In the genomic region with DNA sequence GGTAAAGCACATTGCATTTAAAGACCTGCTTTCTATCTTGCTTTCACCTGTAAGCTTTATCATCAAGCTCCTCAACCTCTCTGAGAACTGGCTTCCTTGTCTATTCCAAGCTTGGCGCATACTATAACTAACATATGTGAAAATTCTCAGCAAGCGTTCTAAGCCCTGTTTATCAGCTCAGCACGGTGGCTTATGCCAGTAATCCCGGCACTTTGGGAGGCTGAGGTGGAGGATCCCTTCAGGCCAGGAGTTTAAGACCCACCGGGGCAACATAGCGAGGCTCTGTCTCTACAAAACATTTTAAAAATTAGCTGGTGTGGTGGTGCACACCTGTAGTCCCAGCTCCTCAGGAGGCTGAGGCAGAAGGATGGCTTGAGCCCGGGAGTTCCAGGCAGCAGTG, we compare ENCODE assay signal across 20 cellular contexts.
"Had no signal": no experiment of that assay in that cellular context is flagged by ENCODE, and none has a peak within 500 bp of the region (broad histone marks: within the 10 kb centered on the region; RNA-seq: fewer than 3 reads in every experiment).

No MANE protein-coding gene starts in this region.

- H3K27ac Mint-ChIP-seq: activated CD8-positive, alpha-beta T cell treated with anti-CD3 and anti-CD28 coated beads, Interleukin-2, amount 10 ng/mL, durations not matched to agents 7 days and 5 days had no signal

- H3K9me3 ChIP-seq: ascending aorta had no signal

- ATAC-seq: activated CD4-positive, CD25-positive, alpha-beta regulatory T cell treated with anti-CD3 and anti-CD28 coated beads, Interleukin-2, amount 50 U/mL, for 24 hours; activated CD8-positive, alpha-beta T cell treated with anti-CD3 and anti-CD28 coated beads, Interleukin-2, amount 10 ng/mL, durations not matched to agents 7 days and 5 days; K562 had no signal

- H3K9me3 Mint-ChIP-seq: central memory CD8-positive, alpha-beta T cell had no signal

- H3K27me3 ChIP-seq: ascending aorta had no signal

- H3K27me3 Mint-ChIP-seq: central memory CD8-positive, alpha-beta T cell had no signal

- H3K4me3 ChIP-seq: ascending aorta, K562, PC-9 had no signal

- H3K27ac ChIP-seq: PC-9 had no signal

- DNase-seq: activated CD4-positive, alpha-beta T cell treated with anti-CD3 and anti-CD28 coated beads for 48 hours; activated CD4-positive, alpha-beta T cell treated with anti-CD3 and anti-CD28 coated beads, Interleukin-2, amount 50 U/mL, for 4 hours; activated CD8-positive, alpha-beta memory T cell treated with anti-CD3 and anti-CD28 coated beads, Interleukin-2, amount 50 U/mL, for 48 hours; activated CD8-positive, alpha-beta T cell treated with anti-CD3 and anti-CD28 coated beads, Interleukin-2, amount 10 ng/mL, durations not matched to agents 7 days and 5 days; activated naive CD4-positive, alpha-beta T cell treated with anti-CD3 and anti-CD28 coated beads, Interleukin-2, amount 50 U/mL, for 16 hours; activated T-cell treated with anti-CD3 and anti-CD28 coated beads, Interleukin-2, amount 50 U/mL, for 1 hour; amniotic stem cell; Kasumi-1; NCI-H1105 treated with DMSO at 0.1 percent for 48 hours; NCI-H1436 treated with DMSO at 0.1 percent for 48 hours; NCI-H187 treated with DMSO at 0.1 percent for 48 hours; NCI-H2171; NCI-H2227 treated with DMSO at 0.1 percent for 48 hours; NCI-H526; PC-9; SHP77 treated with DMSO at 0.1 percent for 48 hours had no signal

- H3K4me3 Mint-ChIP-seq: activated CD8-positive, alpha-beta T cell treated with anti-CD3 and anti-CD28 coated beads, Interleukin-2, amount 10 ng/mL, durations not matched to agents 7 days and 5 days; central memory CD8-positive, alpha-beta T cell had no signal
